In the genomic region with DNA sequence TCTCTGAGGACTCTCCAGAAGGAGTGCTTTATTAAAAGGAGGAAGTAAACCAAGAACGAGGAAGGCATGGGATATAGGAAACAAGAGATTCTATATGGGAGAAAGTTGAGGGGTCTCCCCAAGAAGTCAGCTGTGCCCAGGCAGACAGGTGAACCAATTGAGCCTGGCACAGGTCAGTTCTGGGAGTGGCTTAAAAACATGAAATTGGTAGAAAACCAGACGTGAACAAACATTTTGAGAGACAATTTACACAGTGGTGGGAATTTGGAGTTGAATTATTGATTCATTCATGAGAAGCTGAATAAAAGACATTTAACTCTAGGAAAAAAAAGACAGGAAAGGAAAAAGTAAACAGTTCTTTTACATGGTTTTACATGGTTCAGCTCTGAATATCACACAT, we compare ENCODE assay signal across 23 cellular contexts. TPM values are rescaled to one million over a fixed set of nuclear protein-coding genes. Genes with fewer than 3 reads are reported as not detected.
"Had no signal": no experiment of that assay in that cellular context is flagged by ENCODE, and none has a peak within 500 bp of the region (broad histone marks: within the 10 kb centered on the region; RNA-seq: fewer than 3 reads in every experiment).

No MANE protein-coding gene starts in this region.

- FAIRE-seq: urothelium cell line had no signal

- ATAC-seq: naive thymus-derived CD4-positive, alpha-beta T cell; natural killer cell; psoas muscle; right cardiac atrium; sciatic nerve; stimulated activated naive B cell treated with anti-CD40 and anti-IgM and Interleukin-4, amounts not matched to agents 10 μg/mL and 1 μg/mL and 100 μg/mL, for 72 hours had no signal

- DNase-seq: naive thymus-derived CD4-positive, alpha-beta T cell; natural killer cell; occipital lobe; ovary; posterior cingulate gyrus; psoas muscle; right cardiac atrium; spleen; stimulated activated CD4-positive, alpha-beta T cell treated with anti-CD3 and anti-CD28 coated beads, Interleukin-12 subunit alpha, Interleukin-12 subunit beta, amount 100 ng/mL, for 4 hours; stimulated activated CD4-positive, alpha-beta T cell treated with anti-CD3 and anti-CD28 coated beads, Interleukin-1b, Interleukin-23, amount 100 ng/mL, for 48 hours; stimulated activated CD4-positive, alpha-beta T cell treated with anti-CD3 and anti-CD28 coated beads, Interleukin-4, amount 100 ng/mL, for 1 hour; stimulated activated CD4-positive, alpha-beta T cell treated with anti-CD3 and anti-CD28 coated beads, Interleukin-4, amount 100 ng/mL, for 4 hours; stimulated activated CD8-positive, alpha-beta memory T cell treated with anti-CD3 and anti-CD28 coated beads, Interleukin-4, amount 100 ng/mL, for 48 hours; stimulated activated naive B cell treated with anti-CD40 and anti-IgM and Interleukin-4, amounts not matched to agents 10 μg/mL and 1 μg/mL and 100 μg/mL, for 72 hours; stimulated activated naive CD4-positive, alpha-beta T cell treated with Interleukin-2 at 50 U/mL for 16 hours; stomach; thyroid gland; trophoblast cell; upper lobe of left lung had no signal

RNA-seq across cellular contexts. Expression of gene C1GALT1C1L, which starts 22.7 kb away (rescaled TPM):
- total RNA-seq: naive thymus-derived CD4-positive, alpha-beta T cell; natural killer cell; occipital lobe; smooth muscle cell; temporal lobe had no signal
